In genomic region chr16:9160551-9160911, GRCh38 we compare ENCODE assay signal across 18 cellular contexts.
"Had no signal": no experiment of that assay in that cellular context is flagged by ENCODE, and none has a peak within 500 bp of the region (broad histone marks: within the 10 kb centered on the region; RNA-seq: fewer than 3 reads in every experiment).

No MANE protein-coding gene starts in this region.

- H3K4me1 Mint-ChIP-seq: activated CD4-positive, alpha-beta memory T cell treated with anti-CD3 and anti-CD28 coated beads, Interleukin-2, amount 10 ng/mL, durations not matched to agents 7 days and 5 days had no signal

- H3K4me3 Mint-ChIP-seq: activated CD4-positive, alpha-beta memory T cell treated with anti-CD3 and anti-CD28 coated beads, Interleukin-2, amount 10 ng/mL, durations not matched to agents 7 days and 5 days; activated naive CD4-positive, alpha-beta T cell treated with anti-CD3 and anti-CD28 coated beads for 36 hours; activated naive CD8-positive, alpha-beta T cell treated with anti-CD3 and anti-CD28 coated beads, Interleukin-2, amount 10 ng/mL, durations not matched to agents 7 days and 5 days; activated T-cell treated with anti-CD3 and anti-CD28 coated beads, Interleukin-2, amount 50 U/mL, for 72 hours; T-helper 1 cell treated with Interleukin-12 subunit alpha and Interleukin-12 subunit beta and Interleukin-4 antibody, amounts not matched to agents 30 μg/mL and 1 μg/mL, for 36 hours had no signal

- H3K36me3 ChIP-seq: gastroesophageal sphincter, heart left ventricle, ovary, prostate gland, right atrium auricular region had no signal

- H3K36me3 Mint-ChIP-seq: activated naive CD8-positive, alpha-beta T cell treated with anti-CD3 and anti-CD28 coated beads, Interleukin-2, amount 10 ng/mL, durations not matched to agents 7 days and 5 days had no signal

- H3K4me3 ChIP-seq: coronary artery, gastroesophageal sphincter, heart left ventricle, ovary, prostate gland, right atrium auricular region had no signal

- FAIRE-seq: keratinocyte had no signal

- H3K27me3 ChIP-seq: ovary, right atrium auricular region had no signal

- H3K27ac Mint-ChIP-seq: activated CD4-positive, alpha-beta memory T cell treated with anti-CD3 and anti-CD28 coated beads, Interleukin-2, amount 10 ng/mL, durations not matched to agents 7 days and 5 days; activated naive CD4-positive, alpha-beta T cell treated with anti-CD3 and anti-CD28 coated beads for 36 hours; activated naive CD8-positive, alpha-beta T cell treated with anti-CD3 and anti-CD28 coated beads, Interleukin-2, amount 10 ng/mL, durations not matched to agents 7 days and 5 days; activated T-cell treated with anti-CD3 and anti-CD28 coated beads, Interleukin-2, amount 50 U/mL, for 72 hours; naive B cell; T-helper 1 cell treated with Interleukin-12 subunit alpha and Interleukin-12 subunit beta and Interleukin-4 antibody, amounts not matched to agents 30 μg/mL and 1 μg/mL, for 36 hours had no signal

- H3K4me1 ChIP-seq: prostate gland, right atrium auricular region had no signal

- ATAC-seq: gastroesophageal sphincter had no signal

- H3K27ac ChIP-seq: coronary artery, epithelial cell of prostate, gastroesophageal sphincter, heart left ventricle, ovary, prostate gland, right atrium auricular region had no signal

- H3K9me3 ChIP-seq: gastroesophageal sphincter, heart left ventricle, ovary, prostate gland, right atrium auricular region had no signal

- DNase-seq: activated effector memory CD4-positive, alpha-beta T cell treated with Interleukin-2 at 50 U/mL for 16 hours; cerebellar nuclear complex; stimulated activated naive CD4-positive, alpha-beta T cell treated with Interleukin-2 at 50 U/mL for 16 hours; T1000 had no signal

- H3K9me3 Mint-ChIP-seq: activated CD4-positive, alpha-beta memory T cell treated with anti-CD3 and anti-CD28 coated beads, Interleukin-2, amount 10 ng/mL, durations not matched to agents 7 days and 5 days; activated naive CD4-positive, alpha-beta T cell treated with anti-CD3 and anti-CD28 coated beads for 36 hours; activated naive CD8-positive, alpha-beta T cell treated with anti-CD3 and anti-CD28 coated beads, Interleukin-2, amount 10 ng/mL, durations not matched to agents 7 days and 5 days; activated T-cell treated with anti-CD3 and anti-CD28 coated beads, Interleukin-2, amount 50 U/mL, for 72 hours; T-helper 1 cell treated with Interleukin-12 subunit alpha and Interleukin-12 subunit beta and Interleukin-4 antibody, amounts not matched to agents 30 μg/mL and 1 μg/mL, for 36 hours had no signal
